Comparison of ENCODE assay signal across 8 cellular contexts in the genomic region with DNA sequence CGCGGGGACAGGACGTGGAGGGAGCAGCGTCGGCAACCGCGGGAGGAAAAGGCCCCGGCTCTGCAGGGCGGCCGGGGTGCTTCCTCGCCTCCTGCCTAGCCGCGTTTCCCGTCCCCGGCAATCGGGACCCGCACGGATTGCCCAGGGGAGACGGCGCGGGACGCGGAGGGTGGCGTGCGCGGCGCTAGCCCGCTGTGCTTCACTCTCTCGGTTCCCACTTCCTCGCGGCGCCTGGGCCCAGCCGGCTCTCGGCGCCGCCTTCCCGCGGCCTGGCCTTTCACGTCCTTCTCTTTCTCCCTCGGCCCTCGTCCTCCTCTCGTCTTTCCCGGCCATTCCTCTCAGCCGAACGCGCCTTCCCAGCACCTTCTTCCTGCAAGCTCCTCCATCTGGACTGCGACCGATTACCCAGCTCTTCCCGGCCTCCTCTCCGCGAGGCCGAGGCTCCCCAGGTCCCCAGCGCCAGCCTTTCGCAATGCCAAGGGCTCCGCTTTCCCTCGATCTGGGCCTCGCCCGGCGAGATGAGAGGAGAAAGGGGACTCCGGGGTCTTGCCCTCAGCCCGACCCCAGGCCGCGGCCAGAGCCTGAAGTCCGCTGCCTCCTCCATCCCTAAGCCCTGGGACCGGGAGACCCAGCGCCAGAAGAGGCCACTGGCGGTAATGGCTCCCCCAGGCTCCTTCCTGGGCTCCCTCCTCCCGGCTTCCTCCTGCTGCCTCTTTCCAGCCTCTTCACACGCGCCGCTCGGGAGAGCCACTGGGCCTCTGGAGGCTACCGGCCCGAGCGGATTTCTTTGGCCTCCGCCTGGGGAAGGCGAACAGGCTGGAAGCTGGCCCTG. TPM values are rescaled to one million over a fixed set of nuclear protein-coding genes. Genes with fewer than 3 reads are reported as not detected.
DNase-seq lines count a peak whose midpoint lies in the region; ATAC-seq and TF ChIP-seq lines count a peak whose summit lies in the region.

No MANE protein-coding gene starts in this region.

- H4K20me1 ChIP-seq in BLaER1 treated with 17β-estradiol and CSF1 and Interleukin-3, amounts not matched to agents 10 nM and 100 nM, result peaks cover 0 to 15% (median 3%) of the 10 kb centered on the region in 11 experiments; a peak in 7 of 22 replicates

- H3K9me3 ChIP-seq in BLaER1 treated with 17β-estradiol and CSF1 and Interleukin-3, amounts not matched to agents 10 nM and 100 nM (replicated peaks in 1 of 11), result peaks cover 34 to 67% (median 48%) of the 10 kb centered on the region in 11 experiments
- no peaks in the 10 kb centered on the region for H3K9me3 ChIP-seq in HUES6 (ENCODE audit: control insufficient read depth, insufficient read depth, low read depth, low read length)
- H3K9me3 ChIP-seq in ascending aorta, result no peaks in the 10 kb centered on the region
- H3K9me3 ChIP-seq in iPS-20b (ENCODE audit: insufficient read depth, low read depth, low read length), result peaks cover 14% of the 10 kb centered on the region

- DNase-seq in ascending aorta (ENCODE audit: low spot score in 2 of 2), result no peak
- no peak for DNase-seq in stimulated activated effector memory CD8-positive, alpha-beta T cell treated with anti-CD3 and anti-CD28 coated beads, Interleukin-12 subunit alpha, Interleukin-12 subunit beta, amount 100 ng/mL, for 72 hours (ENCODE audit: low spot score in 2 of 2)
- DNase-seq in central memory CD4-positive, alpha-beta T cell, result no peak

- H3K4me1 ChIP-seq in BLaER1 treated with 17β-estradiol and CSF1 and Interleukin-3, amounts not matched to agents 10 nM and 100 nM, result peaks cover 0 to 22% (median 10%) of the 10 kb centered on the region in 10 experiments; a peak in 10 of 20 replicates
- peaks cover 42% of the 10 kb centered on the region for H3K4me1 ChIP-seq in HUES6 (ENCODE audit: control insufficient read depth, insufficient read depth, low read length)
- peaks cover 4 to 20% of the 10 kb centered on the region in 2 donors for H3K4me1 ChIP-seq in ascending aorta
- H3K4me1 ChIP-seq in iPS-20b (ENCODE audit: insufficient read depth, low read length), result peaks cover 3% of the 10 kb centered on the region; the same call in 1 of the 2 replicates

- H3K4me2 ChIP-seq in BLaER1 treated with 17β-estradiol and CSF1 and Interleukin-3, amounts not matched to agents 10 nM and 100 nM, result peak overlapping the region in 8 of 11 experiments; percentile 73 to 87 (median 83); a peak in 6 of 22 replicates

- H3K9ac ChIP-seq in BLaER1 treated with 17β-estradiol and CSF1 and Interleukin-3, amounts not matched to agents 10 nM and 100 nM, result no peak overlapping the region
- H3K9ac ChIP-seq in HUES6 (ENCODE audit: low read length) (peak overlapping the region; percentile 27), iPS-20b (ENCODE audit: low read depth, low read length) (no peak overlapping the region)

- no peaks in the 10 kb centered on the region for H3K9me3 Mint-ChIP-seq in stimulated activated effector memory CD8-positive, alpha-beta T cell treated with anti-CD3 and anti-CD28 coated beads, Interleukin-12 subunit alpha, Interleukin-12 subunit beta, amount 100 ng/mL, for 72 hours

- no peak overlapping the region for H3K27ac ChIP-seq in BLaER1 treated with 17β-estradiol and CSF1 and Interleukin-3, amounts not matched to agents 10 nM and 100 nM
- H3K27ac ChIP-seq in HUES6 (ENCODE audit: low read depth, low read length) (no peak overlapping the region), ascending aorta (no peak overlapping the region), iPS-20b (ENCODE audit: low read length) (no peak overlapping the region)

- peak overlapping the region; percentile 14 for H3K27ac Mint-ChIP-seq in stimulated activated effector memory CD8-positive, alpha-beta T cell treated with anti-CD3 and anti-CD28 coated beads, Interleukin-12 subunit alpha, Interleukin-12 subunit beta, amount 100 ng/mL, for 72 hours

- no peak for ATAC-seq in stimulated activated effector memory CD8-positive, alpha-beta T cell treated with anti-CD3 and anti-CD28 coated beads, Interleukin-12 subunit alpha, Interleukin-12 subunit beta, amount 100 ng/mL, for 72 hours
- ATAC-seq in GM19452 (IDR thresholded peaks at IDR 0.05; ENCODE audit: unreplicated experiment), result no peak
- no peak for ATAC-seq in GM21825 (IDR thresholded peaks at IDR 0.05; ENCODE audit: unreplicated experiment)

- peaks cover 33% of the 10 kb centered on the region for H3K4me1 Mint-ChIP-seq in stimulated activated effector memory CD8-positive, alpha-beta T cell treated with anti-CD3 and anti-CD28 coated beads, Interleukin-12 subunit alpha, Interleukin-12 subunit beta, amount 100 ng/mL, for 72 hours

- no peak for TF ChIP-seq CTCF in ascending aorta (IDR thresholded peaks at IDR 0.05)

- peaks cover 100% of the 10 kb centered on the region in 11 experiments for H3K27me3 ChIP-seq in BLaER1 treated with 17β-estradiol and CSF1 and Interleukin-3, amounts not matched to agents 10 nM and 100 nM
- H3K27me3 ChIP-seq in HUES6 (ENCODE audit: control insufficient read depth, insufficient read depth, low read length) (peaks cover 100% of the 10 kb centered on the region), ascending aorta (peaks cover 25% of the 10 kb centered on the region), iPS-20b (ENCODE audit: insufficient read depth, low read length) (peaks cover 100% of the 10 kb centered on the region)

- peak overlapping the region; percentile 62 for H3K4me3 Mint-ChIP-seq in stimulated activated effector memory CD8-positive, alpha-beta T cell treated with anti-CD3 and anti-CD28 coated beads, Interleukin-12 subunit alpha, Interleukin-12 subunit beta, amount 100 ng/mL, for 72 hours

- H3K4me3 ChIP-seq in BLaER1 treated with 17β-estradiol and CSF1 and Interleukin-3, amounts not matched to agents 10 nM and 100 nM, result peak overlapping the region in 8 of 10 experiments; percentile 28 to 62 (median 58); a peak in 10 of 20 replicates
- H3K4me3 ChIP-seq in HUES6 (ENCODE audit: low read depth, low read length), result peak overlapping the region; percentile 62
- peak overlapping the region; percentile 55 to 65 for H3K4me3 ChIP-seq in ascending aorta
- H3K4me3 ChIP-seq in iPS-20b (ENCODE audit: low read length), result peak overlapping the region; percentile 44; the same call in 1 of the 2 replicates

- intact Hi-C loops in ascending aorta (cut with DNase I), result no loop called here

- no peaks in the 10 kb centered on the region for H3K36me3 ChIP-seq in BLaER1 treated with 17β-estradiol and CSF1 and Interleukin-3, amounts not matched to agents 10 nM and 100 nM
- H3K36me3 ChIP-seq in HUES6 (ENCODE audit: control insufficient read depth, insufficient read depth, low read length), result no peaks in the 10 kb centered on the region
- no peaks in the 10 kb centered on the region for H3K36me3 ChIP-seq in ascending aorta
- no peaks in the 10 kb centered on the region for H3K36me3 ChIP-seq in iPS-20b (ENCODE audit: insufficient read depth, low read depth, low read length)

- H3K36me3 Mint-ChIP-seq in stimulated activated effector memory CD8-positive, alpha-beta T cell treated with anti-CD3 and anti-CD28 coated beads, Interleukin-12 subunit alpha, Interleukin-12 subunit beta, amount 100 ng/mL, for 72 hours, result no peaks in the 10 kb centered on the region

RNA-seq across cellular contexts. Expression of gene VAX2, which starts 1.1 kb away (rescaled TPM):
- total RNA-seq in ascending aorta, result 1.7 TPM

RNA-seq across cellular contexts. Expression of gene ATP6V1B1, which starts 34.2 kb away (rescaled TPM):
- total RNA-seq in ascending aorta, result not detected
